ENCODE assay signal across 20 cellular contexts in the genomic region with DNA sequence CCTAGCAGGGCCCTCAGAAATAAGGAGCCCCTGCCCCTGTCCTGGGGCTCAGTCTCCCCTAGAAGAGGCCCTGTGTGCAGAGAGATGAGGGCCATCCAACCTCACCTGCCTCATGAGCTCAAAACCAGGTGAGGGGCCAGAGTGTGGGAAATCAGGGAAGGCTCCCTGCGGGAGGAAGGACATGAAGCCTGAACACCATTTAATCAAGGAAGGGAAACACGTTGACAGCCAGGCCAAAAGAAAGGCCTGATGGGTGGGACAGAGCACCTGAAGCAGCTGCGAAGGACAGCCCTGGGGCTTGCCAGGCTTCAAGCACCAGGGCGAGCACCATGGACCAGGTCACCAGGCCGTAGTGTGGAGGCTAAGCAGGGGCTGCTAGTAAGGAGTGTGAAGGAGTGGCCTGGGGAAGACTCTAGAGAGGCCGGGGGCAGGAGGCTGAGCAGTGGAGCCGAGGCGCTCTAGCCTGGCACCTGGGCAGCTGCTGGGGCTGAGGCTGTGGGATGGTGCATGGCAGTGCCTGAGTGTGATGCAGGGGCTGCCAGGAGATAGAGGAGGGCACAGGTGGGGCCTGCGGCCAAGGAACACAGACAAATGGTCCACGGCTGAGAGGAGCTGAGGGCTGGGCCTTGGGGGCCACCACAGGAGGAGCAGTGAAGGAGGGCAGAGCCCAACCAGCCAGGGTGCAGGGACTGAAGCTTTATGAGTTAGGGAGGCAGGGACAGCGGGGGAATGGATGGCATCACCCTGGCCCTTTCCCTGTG. TPM values are rescaled to one million over a fixed set of nuclear protein-coding genes. Genes with fewer than 3 reads are reported as not detected.
A peak's percentile ranks its signal among the peaks of the same experiment; 100 is the strongest.
DNase-seq lines count a peak whose midpoint lies in the region; TF ChIP-seq lines count a peak whose summit lies in the region.
"Had no signal": no experiment of that assay in that cellular context is flagged by ENCODE, and none has a peak within 500 bp of the region (broad histone marks: within the 10 kb centered on the region; RNA-seq: fewer than 3 reads in every experiment).

No MANE protein-coding gene starts in this region.

- H4K5ac ChIP-seq in H9 (ENCODE audit: insufficient read length, low read depth, low read length), result no peak overlapping the region

- no CpG with 5 or more reads among the region's 11 CpGs for WGBS in H9 (ENCODE audit: extremely low coverage, insufficient read length, low lambda C conversion rate)
- 90 to 95% (median 92%) methylated on average over 11 of the region's 11 CpGs for WGBS in spleen, 5 donors
- 91% methylated on average over 11 of the region's 11 CpGs for WGBS in mesenchymal stem cell

- H3K4ac ChIP-seq in H9 (ENCODE audit: low read depth, low read length) (no peak overlapping the region), mesenchymal stem cell (ENCODE audit: low read depth in 1 of 2, low read length in 2 of 2) (no peak overlapping the region)

- no peak for TF ChIP-seq CTCF in H9 (conservative IDR thresholded peaks at IDR 0.05)
- TF ChIP-seq CTCF in spleen (IDR thresholded peaks at IDR 0.05 in 8 of 11, conservative IDR thresholded peaks at IDR 0.05 in 3 of 11), result no peak

- peaks cover 0 to 90% (median 63%) of the 10 kb centered on the region in 6 donors for H3K36me3 ChIP-seq in spleen
- H3K36me3 ChIP-seq in mesenchymal stem cell (ENCODE audit: control insufficient read depth in 1 of 2, insufficient read depth in 2 of 2, low read depth in 1 of 2, low read length in 2 of 2), result peaks cover 51 to 61% of the 10 kb centered on the region in 2 experiments

- H2BK12ac ChIP-seq in H9 (ENCODE audit: insufficient read length, low read depth, low read length) (no peak overlapping the region), mesenchymal stem cell (ENCODE audit: low read length in 2 of 2) (no peak overlapping the region)

- H3K27ac ChIP-seq in H9 (ENCODE audit: insufficient read length, low read depth, low read length), result no peak overlapping the region
- no peak overlapping the region for H3K27ac ChIP-seq in spleen
- no peak overlapping the region for H3K27ac ChIP-seq in mesenchymal stem cell (ENCODE audit: low read length, poor library complexity, severe bottlenecking)
- H3K27ac ChIP-seq: gastrocnemius medialis, KMS-11 had no signal

- H3T11ph ChIP-seq in H9 (ENCODE audit: low read length), result no peak overlapping the region

- no peak overlapping the region for H3K4me3 ChIP-seq in spleen
- no peak overlapping the region for H3K4me3 ChIP-seq in mesenchymal stem cell (ENCODE audit: insufficient read depth in 1 of 2, low read depth in 1 of 2, low read length in 2 of 2)
- H3K4me3 ChIP-seq: gastrocnemius medialis had no signal

- H2BK5ac ChIP-seq in H9 (ENCODE audit: insufficient read length, low read length), result no peak overlapping the region
- H2BK5ac ChIP-seq in mesenchymal stem cell (ENCODE audit: low read depth, low read length, poor library complexity, severe bottlenecking), result no peak overlapping the region

- DNase-seq in activated effector memory CD4-positive, alpha-beta T cell treated with anti-CD3 and anti-CD28 coated beads, Interleukin-2, amount 50 U/mL, for 16 hours, result peak; percentile 49
- no peak for DNase-seq in activated effector memory CD4-positive, alpha-beta T cell treated with Interleukin-2 at 50 U/mL for 16 hours
- DNase-seq in H9 (peak; percentile 26), islet precursor cell (peak; percentile 50), spleen (peak; percentile 61), mesenchymal stem cell (no peak), NCI-H1105 (lab: John Stamatoyannopoulos, UW) (no peak), hepatic stellate cell (ENCODE audit: low spot score) (no peak)
- DNase-seq: activated naive CD4-positive, alpha-beta T cell treated with Interleukin-2 at 50 U/mL for 16 hours; CD4-positive, CD25-positive, alpha-beta regulatory T cell; GDM1; NCI-H1930; NCI-H226; NK-92 treated with Interleukin-12 subunit alpha and Interleukin-12 subunit beta, amount 100 ng/mL, for 24 hours; SK-N-SH; stimulated activated naive CD4-positive, alpha-beta T cell treated with Interleukin-2 at 50 U/mL for 16 hours; trophoblast cell had no signal

- H3K4me3 Mint-ChIP-seq in H9, result no peak overlapping the region
- H3K4me3 Mint-ChIP-seq: central memory CD8-positive, alpha-beta T cell had no signal

- no peaks in the 10 kb centered on the region for H4K20me1 ChIP-seq in H9 (ENCODE audit: control insufficient read depth, insufficient read depth, insufficient read length)

- H3K27me3 ChIP-seq in H9 (ENCODE audit: insufficient read depth, low read length), result no peaks in the 10 kb centered on the region
- no peaks in the 10 kb centered on the region for H3K27me3 ChIP-seq in spleen (replicated peaks in 1 of 7)
- H3K27me3 ChIP-seq in mesenchymal stem cell (ENCODE audit: control insufficient read depth in 1 of 2, insufficient read depth in 1 of 2, low read length in 2 of 2), result peaks cover 0 to 2% of the 10 kb centered on the region in 2 experiments
- H3K27me3 ChIP-seq: gastrocnemius medialis had no signal

- H3K79me2 ChIP-seq in H9 (ENCODE audit: insufficient read depth, low read length), result no peaks in the 10 kb centered on the region

- H3K4me2 ChIP-seq in H9 (ENCODE audit: insufficient read depth, insufficient read length, low read length) (no peak overlapping the region), mesenchymal stem cell (ENCODE audit: low read length, poor library complexity, severe bottlenecking) (no peak overlapping the region)
- H3K4me2 ChIP-seq: KMS-11, SK-N-SH had no signal

- H3K79me1 ChIP-seq in H9 (ENCODE audit: insufficient read depth, low read depth, low read length, poor library complexity, severe bottlenecking), result no peaks in the 10 kb centered on the region
- peaks cover 6% of the 10 kb centered on the region for H3K79me1 ChIP-seq in mesenchymal stem cell (replicated peaks; ENCODE audit: low read length, poor library complexity, severe bottlenecking)

- no peak overlapping the region for H3K9ac ChIP-seq in H9 (ENCODE audit: extremely low read depth, insufficient read length, low read length)
- H3K9ac ChIP-seq in mesenchymal stem cell (ENCODE audit: low read length), result no peak overlapping the region
- H3K9ac ChIP-seq: KMS-11, SK-N-SH had no signal

- no peaks in the 10 kb centered on the region for H3K4me1 ChIP-seq in H9 (ENCODE audit: insufficient read depth, low read length)
- H3K4me1 ChIP-seq in spleen, result peaks cover 0 to 17% (median 0%) of the 10 kb centered on the region in 6 donors
- peaks cover 5% of the 10 kb centered on the region for H3K4me1 ChIP-seq in mesenchymal stem cell (ENCODE audit: control insufficient read depth, insufficient read depth, low read depth, low read length)
- H3K4me1 ChIP-seq: gastrocnemius medialis had no signal

- no peak overlapping the region for H3K14ac ChIP-seq in H9 (ENCODE audit: insufficient read depth, low read length)
- H3K14ac ChIP-seq in mesenchymal stem cell (ENCODE audit: low read length in 2 of 2), result no peak overlapping the region

- no peaks in the 10 kb centered on the region for H3K23me2 ChIP-seq in H9 (ENCODE audit: insufficient read length, low read depth, low read length, poor library complexity, severe bottlenecking)

- H4K91ac ChIP-seq in H9 (ENCODE audit: insufficient read length, low read depth, low read length), result no peak overlapping the region
- no peak overlapping the region for H4K91ac ChIP-seq in mesenchymal stem cell (ENCODE audit: low read length)

- H3K18ac ChIP-seq in H9 (ENCODE audit: insufficient read length, low read depth, low read length) (no peak overlapping the region), mesenchymal stem cell (ENCODE audit: low read depth in 1 of 2, low read length in 2 of 2) (no peak overlapping the region)

- H3K4me1 Mint-ChIP-seq in H9, result peaks cover 0 to 3% of the 10 kb centered on the region in 2 experiments; a peak in 1 of 4 replicates

- H2BK15ac ChIP-seq in H9 (ENCODE audit: low read depth, low read length) (no peak overlapping the region), mesenchymal stem cell (ENCODE audit: low read depth, poor library complexity, severe bottlenecking) (no peak overlapping the region)

- H2BK20ac ChIP-seq in H9 (ENCODE audit: low read depth, low read length, poor library complexity, severe bottlenecking), result no peak overlapping the region

- H2BK120ac ChIP-seq in H9 (ENCODE audit: low read depth, low read length, poor library complexity, severe bottlenecking) (no peak overlapping the region), mesenchymal stem cell (ENCODE audit: low read depth, low read length) (no peak overlapping the region)

- H3K36me3 Mint-ChIP-seq in H9 (ENCODE audit: insufficient read depth in 1 of 3, low read depth in 3 of 3), result peaks cover 33 to 71% (median 50%) of the 10 kb centered on the region in 3 experiments; a peak in 6 of 7 replicates

- H2AFZ ChIP-seq in H9 (ENCODE audit: low read length) (no peak overlapping the region), mesenchymal stem cell (ENCODE audit: low read depth, low read length) (no peak overlapping the region)

- intact Hi-C loops in spleen (cut with DNase I; ENCODE audit: low total_unique reads), result no loop called here

- no peak for TF ChIP-seq POLR2A in spleen (IDR thresholded peaks at IDR 0.05)

- peak overlapping the region in 1 of 3 experiments; percentile 82; a peak in 1 of 7 replicates for H3K27ac Mint-ChIP-seq in H9

- peaks cover 6% of the 10 kb centered on the region for H3K27me3 Mint-ChIP-seq in H9 (ENCODE audit: low read depth)
- H3K27me3 Mint-ChIP-seq: CD4-positive, CD25-positive, alpha-beta regulatory T cell; central memory CD8-positive, alpha-beta T cell had no signal

- H3K23ac ChIP-seq in H9 (ENCODE audit: insufficient read length, low read depth, low read length) (no peak overlapping the region), mesenchymal stem cell (ENCODE audit: low read length in 2 of 2) (no peak overlapping the region)

- H4K8ac ChIP-seq in H9 (replicated peaks; ENCODE audit: insufficient read length, low read depth, low read length), result no peak overlapping the region
- H4K8ac ChIP-seq in mesenchymal stem cell (ENCODE audit: low read length), result no peak overlapping the region

- no peaks in the 10 kb centered on the region for H3K9me3 ChIP-seq in H9 (ENCODE audit: control insufficient read depth, low read depth, low read length)
- H3K9me3 ChIP-seq in spleen, result no peaks in the 10 kb centered on the region
- H3K9me3 ChIP-seq in mesenchymal stem cell (ENCODE audit: control insufficient read depth, low read length), result no peaks in the 10 kb centered on the region
- H3K9me3 ChIP-seq: gastrocnemius medialis, SK-N-SH had no signal

- H3K56ac ChIP-seq in H9 (ENCODE audit: insufficient read length, low read depth, low read length), result no peak overlapping the region

- no peak overlapping the region for H2AK5ac ChIP-seq in H9 (ENCODE audit: insufficient read length, low read length)
- no peak overlapping the region for H2AK5ac ChIP-seq in mesenchymal stem cell (ENCODE audit: low read length, severe bottlenecking)

- H3K9me3 Mint-ChIP-seq in H9, result no peaks in the 10 kb centered on the region; a peak in 1 of 5 replicates
- H3K9me3 Mint-ChIP-seq: CD4-positive, CD25-positive, alpha-beta regulatory T cell; central memory CD8-positive, alpha-beta T cell had no signal

RNA-seq across cellular contexts. Expression of a gene that starts 16.1 kb away (rescaled TPM):
- 41.9 and 44.3 TPM in 2 replicates for total RNA-seq in H9 (2021)
- total RNA-seq in spleen, result 100 to 1,000 TPM in 2 of 7 donors, 10 to 100 TPM in 5; 77.5 to 120 (median 88.0) TPM
- polyA plus RNA-seq in spleen, result 10 to 100 TPM; 68.4 to 79.3 (median 73.9) TPM
- 32.9 TPM for polyA plus RNA-seq in mesenchymal stem cell (2013, experiment 1 of 2)
- polyA plus RNA-seq in mesenchymal stem cell (2013, experiment 2 of 2), result 32.8 TPM

RNA-seq across cellular contexts. Expression of a gene that starts 17.6 kb away (rescaled TPM):
- total RNA-seq in H9 (2021), result 33.4 and 34.2 TPM in 2 replicates
- 100 to 1,000 TPM in 2 of 7 donors, 10 to 100 TPM in 5; 69.8 to 146 (median 90.9) TPM for total RNA-seq in spleen
- 10 to 100 TPM; 38.8 to 53.3 (median 41.1) TPM for polyA plus RNA-seq in spleen
- 31.6 TPM for polyA plus RNA-seq in mesenchymal stem cell (2013, experiment 1 of 2)
- 31.9 TPM for polyA plus RNA-seq in mesenchymal stem cell (2013, experiment 2 of 2)

RNA-seq across cellular contexts. Expression of a gene that starts 44.5 kb away (rescaled TPM):
- total RNA-seq in H9 (2021) (53.8 and 54.1 TPM in 2 replicates), spleen (10 to 100 TPM; 28.6 to 45.0 (median 33.4) TPM)
- polyA plus RNA-seq in spleen, result 10 to 100 TPM in 1 of 3 donors, 1 to 10 TPM in 2; 9.3 to 12.4 (median 9.7) TPM
- 18.9 TPM for polyA plus RNA-seq in mesenchymal stem cell (2013, experiment 1 of 2)
- 18.5 TPM for polyA plus RNA-seq in mesenchymal stem cell (2013, experiment 2 of 2)

Comparison
In these comparisons a context has a peak if more than half of its experiments do, and no peak if none do; other contexts are left out.
1. DNase-seq: peak in activated effector memory CD4-positive, alpha-beta T cell treated with anti-CD3 and anti-CD28 coated beads, Interleukin-2, amount 50 U/mL, for 16 hours (single experiment), H9 (single experiment), islet precursor cell (single experiment) and spleen (single experiment); none in activated effector memory CD4-positive, alpha-beta T cell treated with Interleukin-2 at 50 U/mL for 16 hours (single experiment), mesenchymal stem cell (single experiment), NCI-H1105 (single experiment) and hepatic stellate cell (single experiment).